In genomic region chr18:46196627-46197243, GRCh38 we compare ENCODE assay signal across 18 cellular contexts.
"Had no signal": no experiment of that assay in that cellular context is flagged by ENCODE, and none has a peak within 500 bp of the region (broad histone marks: within the 10 kb centered on the region; RNA-seq: fewer than 3 reads in every experiment).

No MANE protein-coding gene starts in this region.

- H3K4me3 ChIP-seq: breast epithelium, prostate gland, sigmoid colon, thoracic aorta had no signal

- H3K9me3 Mint-ChIP-seq: activated CD4-positive, alpha-beta memory T cell treated with anti-CD3 and anti-CD28 coated beads, Interleukin-2, amount 10 ng/mL, durations not matched to agents 7 days and 5 days; activated naive CD8-positive, alpha-beta T cell treated with anti-CD3 and anti-CD28 coated beads for 36 hours; activated T-cell treated with anti-CD3 and anti-CD28 coated beads, Interleukin-2, amount 50 U/mL, for 72 hours; natural killer cell treated with Interleukin-12 subunit alpha and Interleukin-12 subunit beta and Interleukin-15 and Interleukin-18, amount 100 ng/mL, for 72 hours had no signal

- H3K27me3 ChIP-seq: breast epithelium, sigmoid colon had no signal

- H3K4me1 ChIP-seq: breast epithelium, prostate gland had no signal

- H3K27me3 Mint-ChIP-seq: activated CD4-positive, alpha-beta memory T cell treated with anti-CD3 and anti-CD28 coated beads, Interleukin-2, amount 10 ng/mL, durations not matched to agents 7 days and 5 days; activated naive CD8-positive, alpha-beta T cell treated with anti-CD3 and anti-CD28 coated beads for 36 hours; natural killer cell treated with Interleukin-12 subunit alpha and Interleukin-12 subunit beta and Interleukin-15 and Interleukin-18, amount 100 ng/mL, for 72 hours; T-helper 17 cell had no signal

- H3K9me3 ChIP-seq: breast epithelium, prostate gland, sigmoid colon, thoracic aorta had no signal

- H3K4me3 Mint-ChIP-seq: activated CD4-positive, alpha-beta memory T cell treated with anti-CD3 and anti-CD28 coated beads, Interleukin-2, amount 10 ng/mL, durations not matched to agents 7 days and 5 days; activated naive CD8-positive, alpha-beta T cell treated with anti-CD3 and anti-CD28 coated beads for 36 hours; activated T-cell treated with anti-CD3 and anti-CD28 coated beads, Interleukin-2, amount 50 U/mL, for 72 hours; natural killer cell treated with Interleukin-12 subunit alpha and Interleukin-12 subunit beta and Interleukin-15 and Interleukin-18, amount 100 ng/mL, for 72 hours; T-helper 17 cell had no signal

- ATAC-seq: activated T-cell treated with anti-CD3 and anti-CD28 coated beads, Interleukin-2, amount 50 U/mL, for 72 hours; left lobe of liver; natural killer cell treated with Interleukin-12 subunit alpha and Interleukin-12 subunit beta and Interleukin-15 and Interleukin-18, amount 100 ng/mL, for 72 hours; T-helper 17 cell had no signal

- H3K36me3 ChIP-seq: breast epithelium, prostate gland, sigmoid colon, thoracic aorta had no signal

- DNase-seq: activated CD4-positive, alpha-beta memory T cell treated with anti-CD3 and anti-CD28 coated beads, Interleukin-2, amount 10 ng/mL, durations not matched to agents 7 days and 5 days; activated gamma-delta T cell; activated naive CD8-positive, alpha-beta T cell treated with anti-CD3 and anti-CD28 coated beads for 36 hours; activated T-cell treated with anti-CD3 and anti-CD28 coated beads, Interleukin-2, amount 50 U/mL, for 72 hours; anterior cingulate cortex; dermis blood vessel endothelial cell; nucleus accumbens; sigmoid colon; stimulated activated CD4-positive, alpha-beta T cell treated with anti-CD3 and anti-CD28 coated beads, Interleukin-12 subunit alpha, Interleukin-12 subunit beta, amount 100 ng/mL, for 4 hours; stimulated activated CD4-positive, alpha-beta T cell treated with anti-CD3 and anti-CD28 coated beads, Interleukin-2, amount 100 ng/mL, for 24 hours; T-helper 17 cell; WERI-Rb-1 had no signal

- H3K36me3 Mint-ChIP-seq: natural killer cell treated with Interleukin-12 subunit alpha and Interleukin-12 subunit beta and Interleukin-15 and Interleukin-18, amount 100 ng/mL, for 72 hours had no signal

- H3K27ac Mint-ChIP-seq: activated CD4-positive, alpha-beta memory T cell treated with anti-CD3 and anti-CD28 coated beads, Interleukin-2, amount 10 ng/mL, durations not matched to agents 7 days and 5 days; activated naive CD8-positive, alpha-beta T cell treated with anti-CD3 and anti-CD28 coated beads for 36 hours; activated T-cell treated with anti-CD3 and anti-CD28 coated beads, Interleukin-2, amount 50 U/mL, for 72 hours; natural killer cell treated with Interleukin-12 subunit alpha and Interleukin-12 subunit beta and Interleukin-15 and Interleukin-18, amount 100 ng/mL, for 72 hours had no signal

- H3K27ac ChIP-seq: breast epithelium, epithelial cell of prostate, prostate gland, sigmoid colon, thoracic aorta, WERI-Rb-1 had no signal
